ENCODE assay signal across 8 cellular contexts in genomic region chrX:9995855-9996339, GRCh38.
DNase-seq lines count a peak whose midpoint lies in the region; ATAC-seq, FAIRE-seq and TF ChIP-seq lines count a peak whose summit lies in the region.

No MANE protein-coding gene starts in this region.

- peaks cover 8% of the 10 kb centered on the region for H3K4me1 ChIP-seq in DOHH2 (ENCODE audit: control insufficient read depth, low read length)

- no peak overlapping the region for H3K4me3 ChIP-seq in DOHH2 (ENCODE audit: low read length)

- no peaks in the 10 kb centered on the region for H3K9me2 ChIP-seq in DOHH2 (replicated peaks; ENCODE audit: control insufficient read depth, low read length)

- DNase-seq in H54 (ENCODE audit: insufficient read length, low spot score): peak; percentile 22
- peak; percentile 29 to 55 for DNase-seq in NCI-H1930 (lab: John Stamatoyannopoulos, UW)
- peak; percentile 65 for DNase-seq in activated CD4-positive, alpha-beta T cell treated with anti-CD3 and anti-CD28 coated beads for 1 hour
- peak in 57 of 61 donors; percentile 3 to 85 (median 56) for DNase-seq in caudate nucleus (lab: John Stamatoyannopoulos, UW)
- peak; percentile 39 for DNase-seq in kidney glomerular epithelial cell (lab: John Stamatoyannopoulos, UW)
- DNase-seq in stimulated activated CD4-positive, alpha-beta T cell treated with anti-CD3 and anti-CD28 coated beads, Interleukin-2, amount 100 ng/mL, for 48 hours: peak; percentile 70 to 81

- no peaks in the 10 kb centered on the region for H3F3A ChIP-seq in DOHH2 (ENCODE audit: control insufficient read depth, insufficient read depth)

- H3K9me3 ChIP-seq in DOHH2 (ENCODE audit: control insufficient read depth, insufficient read depth, low read length): no peaks in the 10 kb centered on the region

- no peak for FAIRE-seq in H54 (lab: Jason Lieb, UNC)

- no peak overlapping the region for H3K4me2 ChIP-seq in DOHH2 (ENCODE audit: low read length)

- TF ChIP-seq POLR2A in H54 (IDR thresholded peaks at IDR 0.05; ENCODE audit: low read depth, low read length): no peak

- TF ChIP-seq CTCF in DOHH2 (IDR thresholded peaks at IDR 0.05; ENCODE audit: low read depth, low read length, poor library complexity, severe bottlenecking): peak; percentile 73

- H3K27me3 ChIP-seq in DOHH2 (ENCODE audit: control insufficient read depth, low read length): no peaks in the 10 kb centered on the region

- no peak for ATAC-seq in GM21576 (IDR thresholded peaks at IDR 0.05; ENCODE audit: unreplicated experiment)

- no peaks in the 10 kb centered on the region for H3K36me3 ChIP-seq in DOHH2 (ENCODE audit: control insufficient read depth, low read length)

- H4K20me1 ChIP-seq in DOHH2 (ENCODE audit: control insufficient read depth, insufficient read depth, low read depth, low read length): no peaks in the 10 kb centered on the region

- H3K27ac ChIP-seq in DOHH2 (ENCODE audit: low read depth, low read length) (no peak overlapping the region), caudate nucleus (ENCODE audit: low read depth, low read length) (no peak overlapping the region)

- no peaks in the 10 kb centered on the region for H3K79me2 ChIP-seq in DOHH2 (ENCODE audit: control insufficient read depth, low read length)

Comparison
In these comparisons a context has a peak if more than half of its experiments do, and no peak if none do; other contexts are left out.
1. DNase-seq: peak in every context shown above with its lines; median percentile 76 in stimulated activated CD4-positive, alpha-beta T cell treated with anti-CD3 and anti-CD28 coated beads, Interleukin-2, amount 100 ng/mL, for 48 hours; 65 in activated CD4-positive, alpha-beta T cell treated with anti-CD3 and anti-CD28 coated beads for 1 hour; 56 in caudate nucleus; 42 in NCI-H1930; 39 in kidney glomerular epithelial cell; 22 in H54.